ENCODE assay signal across 8 cellular contexts in genomic region chrX:85111347-85111746, GRCh38.
DNase-seq lines count a peak whose midpoint lies in the region; ATAC-seq, FAIRE-seq and TF ChIP-seq lines count a peak whose summit lies in the region.

No MANE protein-coding gene starts in this region.

- TF ChIP-seq CTCF in D721Med (IDR thresholded peaks at IDR 0.05; ENCODE audit: insufficient read depth, missing control alignments) (peak; percentile 52), K562 (IDR thresholded peaks at IDR 0.05 in 2 of 3, conservative IDR thresholded peaks at IDR 0.05 in 1 of 3; ENCODE audit: insufficient read depth in 2 of 3, low read depth in 1 of 3, low read length in 3 of 3) (peak in 2 of 3 experiments; percentile 41 to 61; a peak in 3 of 6 replicates), mucosa of descending colon (IDR thresholded peaks at IDR 0.05) (peak; percentile 30), omental fat pad (IDR thresholded peaks at IDR 0.05) (no peak)

- H3K79me2 ChIP-seq in K562 (ENCODE audit: control insufficient read depth, insufficient read depth, low read length): no peaks in the 10 kb centered on the region

- peak in 1 of 2 experiments; percentile 65; a peak in 3 of 4 replicates for TF ChIP-seq RAD21 in K562 (CRISPR knock-in tag; conservative IDR thresholded peaks at IDR 0.05 in 1 of 2, IDR thresholded peaks at IDR 0.05 in 1 of 2)

- H3K4me3 Mint-ChIP-seq in activated T-helper 1 cell treated with anti-CD3 and anti-CD28 coated beads, Interleukin-12 subunit alpha, Interleukin-12 subunit beta, Interleukin-2, Interleukin-4 antibody, amounts not matched to agents 30 ng/mL and 10 ng/mL and 1 ng/mL, durations not matched to agents 14 hours and 24 hours and 36 hours: no peak overlapping the region
- no peak overlapping the region for H3K4me3 Mint-ChIP-seq in activated T-cell treated with anti-CD3 and anti-CD28 coated beads, Interleukin-2, amount 50 U/mL, for 4 hours

- H3K27me3 ChIP-seq in K562 (ENCODE audit: control insufficient read depth in 2 of 2, insufficient read depth in 2 of 2, low read length in 2 of 2): no peaks in the 10 kb centered on the region

- TF ChIP-seq EP300 in K562 (IDR thresholded peaks at IDR 0.05; ENCODE audit: low read length): no peak

- no peak overlapping the region for H3K27ac Mint-ChIP-seq in activated T-helper 1 cell treated with anti-CD3 and anti-CD28 coated beads, Interleukin-12 subunit alpha, Interleukin-12 subunit beta, Interleukin-2, Interleukin-4 antibody, amounts not matched to agents 30 ng/mL and 10 ng/mL and 1 ng/mL, durations not matched to agents 14 hours and 24 hours and 36 hours

- 0% methylated on average over 2 of the region's 2 CpGs for WGBS in K562 (ENCODE audit: insufficient coverage, low coverage, missing lambda C conversion rate)

- no peaks in the 10 kb centered on the region for H3K4me1 Mint-ChIP-seq in activated T-helper 1 cell treated with anti-CD3 and anti-CD28 coated beads, Interleukin-12 subunit alpha, Interleukin-12 subunit beta, Interleukin-2, Interleukin-4 antibody, amounts not matched to agents 30 ng/mL and 10 ng/mL and 1 ng/mL, durations not matched to agents 14 hours and 24 hours and 36 hours (ENCODE audit: low read depth)
- H3K4me1 Mint-ChIP-seq in activated T-cell treated with anti-CD3 and anti-CD28 coated beads, Interleukin-2, amount 50 U/mL, for 4 hours (ENCODE audit: low read depth): no peaks in the 10 kb centered on the region

- intact Hi-C loops in K562 (cut with micrococcal nuclease) (loop anchor here (2.0 kb wide), 1 partner anchor 433 kb away; no protein-coding TSS in a partner anchor), mucosa of descending colon (cut with DNase I, micrococcal nuclease) (loop anchor here (10.0 kb wide), 1 partner anchor 433 kb away; no protein-coding TSS in a partner anchor)
- intact Hi-C loops in activated T-helper 1 cell treated with anti-CD3 and anti-CD28 coated beads, Interleukin-12 subunit alpha, Interleukin-12 subunit beta, Interleukin-2, Interleukin-4 antibody, amounts not matched to agents 30 ng/mL and 10 ng/mL and 1 ng/mL, durations not matched to agents 14 hours and 24 hours and 36 hours (cut with micrococcal nuclease): loop anchor here (2.0 kb wide), 1 partner anchor 433 kb away; no protein-coding TSS in a partner anchor

- H3K9ac ChIP-seq in K562 (ENCODE audit: insufficient read depth in 1 of 2, low read depth in 2 of 2, low read length in 2 of 2): no peak overlapping the region

- H2AFZ ChIP-seq in K562 (ENCODE audit: low read depth, low read length): no peak overlapping the region

- no peaks in the 10 kb centered on the region for H3K36me3 ChIP-seq in K562 (ENCODE audit: control insufficient read depth, insufficient read depth, low read length)
- H3K36me3 ChIP-seq in mucosa of descending colon (ENCODE audit: low read depth): no peaks in the 10 kb centered on the region

- H3K4me3 ChIP-seq in K562 (no peak overlapping the region), mucosa of descending colon (no peak overlapping the region)

- no peak overlapping the region for H3K27ac ChIP-seq in K562 (ENCODE audit: extremely low read depth, low read depth, low read length)

- ATAC-seq in K562 (no peak), mucosa of descending colon (peak; percentile 40), omental fat pad (ENCODE audit: low FRiP score) (no peak), HG02981 (IDR thresholded peaks at IDR 0.05; ENCODE audit: unreplicated experiment) (no peak)
- ATAC-seq in activated T-cell treated with anti-CD3 and anti-CD28 coated beads, Interleukin-2, amount 50 U/mL, for 4 hours: no peak

- H3K36me3 Mint-ChIP-seq in activated T-helper 1 cell treated with anti-CD3 and anti-CD28 coated beads, Interleukin-12 subunit alpha, Interleukin-12 subunit beta, Interleukin-2, Interleukin-4 antibody, amounts not matched to agents 30 ng/mL and 10 ng/mL and 1 ng/mL, durations not matched to agents 14 hours and 24 hours and 36 hours (ENCODE audit: low read depth): no peaks in the 10 kb centered on the region
- no peaks in the 10 kb centered on the region for H3K36me3 Mint-ChIP-seq in activated T-cell treated with anti-CD3 and anti-CD28 coated beads, Interleukin-2, amount 50 U/mL, for 4 hours (ENCODE audit: insufficient read depth)

- no peaks in the 10 kb centered on the region for H3K9me3 Mint-ChIP-seq in activated T-helper 1 cell treated with anti-CD3 and anti-CD28 coated beads, Interleukin-12 subunit alpha, Interleukin-12 subunit beta, Interleukin-2, Interleukin-4 antibody, amounts not matched to agents 30 ng/mL and 10 ng/mL and 1 ng/mL, durations not matched to agents 14 hours and 24 hours and 36 hours
- H3K9me3 Mint-ChIP-seq in activated T-cell treated with anti-CD3 and anti-CD28 coated beads, Interleukin-2, amount 50 U/mL, for 4 hours: no peaks in the 10 kb centered on the region

- H3K9me3 ChIP-seq in K562 (replicated peaks; ENCODE audit: control insufficient read depth, insufficient read depth, low read depth, low read length): no peaks in the 10 kb centered on the region
- no peaks in the 10 kb centered on the region for H3K9me3 ChIP-seq in mucosa of descending colon

- POLR2A ChIA-PET in K562 (lab: Yijun Ruan, JAX): no interaction called here

- CTCF ChIA-PET in K562 (lab: Yijun Ruan, JAX; ENCODE audit: low intra/inter-chr PET ratio): interaction anchor here (0.7 to 1.1 kb wide), 2 partner anchors 433 to 1997 kb away, joined by 3 read pairs; no protein-coding TSS in a partner anchor

- no peak for TF ChIP-seq POLR2A in K562 (conservative IDR thresholded peaks at IDR 0.05)

- BruUV-seq in K562 (replicated peaks; lab: Mats Ljungman, UMichigan): no TSS peak

- FAIRE-seq in D721Med (lab: Jason Lieb, UNC) (no peak), K562 (lab: Jason Lieb, UNC) (no peak)

- H3K9me1 ChIP-seq in K562 (ENCODE audit: control insufficient read depth, insufficient read depth, low read length): no peaks in the 10 kb centered on the region

- H4K20me1 ChIP-seq in K562 (replicated peaks; ENCODE audit: control insufficient read depth, insufficient read depth, low read length): no peaks in the 10 kb centered on the region

- in situ Hi-C loops in K562 (cut with MboI): loop anchor here (25.0 kb wide), 1 partner anchor 426 kb away; no protein-coding TSS in a partner anchor

- no peaks in the 10 kb centered on the region for H3K27me3 Mint-ChIP-seq in activated T-helper 1 cell treated with anti-CD3 and anti-CD28 coated beads, Interleukin-12 subunit alpha, Interleukin-12 subunit beta, Interleukin-2, Interleukin-4 antibody, amounts not matched to agents 30 ng/mL and 10 ng/mL and 1 ng/mL, durations not matched to agents 14 hours and 24 hours and 36 hours (ENCODE audit: insufficient read depth)
- H3K27me3 Mint-ChIP-seq in activated T-cell treated with anti-CD3 and anti-CD28 coated beads, Interleukin-2, amount 50 U/mL, for 4 hours (ENCODE audit: low read depth): no peaks in the 10 kb centered on the region

- DNase-seq in D721Med (ENCODE audit: insufficient read length, low spot score) (no peak), HT-29 (ENCODE audit: low spot score) (peak; percentile 57), K562 (ENCODE audit: extremely low read depth in 1 of 4, low spot score in 3 of 4) (peak; percentile 4 to 14 (median 10)), mucosa of descending colon (peak in 1 of 3 donors; percentile 44), omental fat pad (ENCODE audit: low spot score) (no peak)
- DNase-seq in activated T-helper 1 cell treated with anti-CD3 and anti-CD28 coated beads, Interleukin-12 subunit alpha, Interleukin-12 subunit beta, Interleukin-2, Interleukin-4 antibody, amounts not matched to agents 30 ng/mL and 10 ng/mL and 1 ng/mL, durations not matched to agents 14 hours and 24 hours and 36 hours (ENCODE audit: low spot score): no peak
- DNase-seq in activated T-cell treated with anti-CD3 and anti-CD28 coated beads, Interleukin-2, amount 50 U/mL, for 4 hours: no peak

- no peak overlapping the region for H3K4me2 ChIP-seq in K562 (ENCODE audit: insufficient read depth, low read length)

- H3K4me1 ChIP-seq in K562 (replicated peaks in 1 of 2; ENCODE audit: control insufficient read depth in 2 of 2, insufficient read depth in 2 of 2, low read length in 2 of 2): no peaks in the 10 kb centered on the region
- H3K4me1 ChIP-seq in mucosa of descending colon (ENCODE audit: low read depth): no peaks in the 10 kb centered on the region

TF ChIP-seq in K562, 482 proteins besides CTCF, POLR2A, EP300 and RAD21 (continues in another document):
- no peak for TF ChIP-seq ZKSCAN3 (CRISPR knock-in tag; IDR thresholded peaks at IDR 0.05)
- no peak for TF ChIP-seq ZNF785 (CRISPR knock-in tag; IDR thresholded peaks at IDR 0.05)
- TF ChIP-seq, protein P1, sequence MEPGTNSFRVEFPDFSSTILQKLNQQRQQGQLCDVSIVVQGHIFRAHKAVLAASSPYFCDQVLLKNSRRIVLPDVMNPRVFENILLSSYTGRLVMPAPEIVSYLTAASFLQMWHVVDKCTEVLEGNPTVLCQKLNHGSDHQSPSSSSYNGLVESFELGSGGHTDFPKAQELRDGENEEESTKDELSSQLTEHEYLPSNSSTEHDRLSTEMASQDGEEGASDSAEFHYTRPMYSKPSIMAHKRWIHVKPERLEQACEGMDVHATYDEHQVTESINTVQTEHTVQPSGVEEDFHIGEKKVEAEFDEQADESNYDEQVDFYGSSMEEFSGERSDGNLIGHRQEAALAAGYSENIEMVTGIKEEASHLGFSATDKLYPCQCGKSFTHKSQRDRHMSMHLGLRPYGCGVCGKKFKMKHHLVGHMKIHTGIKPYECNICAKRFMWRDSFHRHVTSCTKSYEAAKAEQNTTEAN (CRISPR knock-in tag; IDR thresholded peaks at IDR 0.05): no peak
- TF ChIP-seq, protein P2, sequence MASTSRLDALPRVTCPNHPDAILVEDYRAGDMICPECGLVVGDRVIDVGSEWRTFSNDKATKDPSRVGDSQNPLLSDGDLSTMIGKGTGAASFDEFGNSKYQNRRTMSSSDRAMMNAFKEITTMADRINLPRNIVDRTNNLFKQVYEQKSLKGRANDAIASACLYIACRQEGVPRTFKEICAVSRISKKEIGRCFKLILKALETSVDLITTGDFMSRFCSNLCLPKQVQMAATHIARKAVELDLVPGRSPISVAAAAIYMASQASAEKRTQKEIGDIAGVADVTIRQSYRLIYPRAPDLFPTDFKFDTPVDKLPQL (IDR thresholded peaks at IDR 0.05; ENCODE audit: extremely low read depth, insufficient read length): no peak
- no peak for TF ChIP-seq ZNF77 (CRISPR knock-in tag; IDR thresholded peaks at IDR 0.05)
- TF ChIP-seq ZNF384 (IDR thresholded peaks at IDR 0.05; ENCODE audit: low read depth, low read length): no peak
- TF ChIP-seq ZNF830 (CRISPR knock-in tag; IDR thresholded peaks at IDR 0.05): no peak
- no peak for TF ChIP-seq ZNF311 (CRISPR knock-in tag; IDR thresholded peaks at IDR 0.05)
- TF ChIP-seq ELK1 (CRISPR knock-in tag; IDR thresholded peaks at IDR 0.05): no peak

Comparison
In these comparisons a context has a peak if more than half of its experiments do, and no peak if none do; other contexts are left out.
1. DNase-seq: peak in HT-29 (single experiment) and K562 (4 of 4); none in D721Med (single experiment), activated T-helper 1 cell treated with anti-CD3 and anti-CD28 coated beads, Interleukin-12 subunit alpha, Interleukin-12 subunit beta, Interleukin-2, Interleukin-4 antibody, amounts not matched to agents 30 ng/mL and 10 ng/mL and 1 ng/mL, durations not matched to agents 14 hours and 24 hours and 36 hours (single experiment), omental fat pad (single experiment) and activated T-cell treated with anti-CD3 and anti-CD28 coated beads, Interleukin-2, amount 50 U/mL, for 4 hours (single experiment).
2. CTCF ChIP-seq: peak in D721Med (single experiment), K562 (2 of 3) and mucosa of descending colon (single experiment); none in omental fat pad (0 of 3).